Comparison of ENCODE assay signal across 1 cellular context in the genomic region with DNA sequence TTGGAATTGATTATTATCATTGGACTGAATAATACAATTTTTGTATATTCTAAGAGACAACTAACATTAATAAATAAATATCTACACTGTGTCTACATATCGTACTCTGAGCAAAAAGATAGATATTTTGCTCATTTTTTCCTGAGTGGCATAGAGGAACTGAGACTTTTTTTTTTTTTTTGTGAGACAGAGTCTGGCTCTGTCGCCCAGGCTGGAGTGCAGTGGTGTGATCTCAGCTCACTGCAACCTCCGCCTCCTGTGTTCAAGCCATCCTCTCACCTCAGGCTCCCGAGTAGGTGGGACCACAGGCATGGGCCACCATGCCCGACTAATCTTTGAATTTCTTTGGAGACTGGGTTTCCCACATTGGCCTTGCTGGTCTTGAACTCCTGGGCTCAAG.
TF ChIP-seq lines count a peak whose summit lies in the region.

No MANE protein-coding gene starts in this region.

TF ChIP-seq in WTC11, 78 proteins besides CTCF, POLR2A, EP300 and RAD21 (continued from another document):
- TF ChIP-seq, protein P1, sequence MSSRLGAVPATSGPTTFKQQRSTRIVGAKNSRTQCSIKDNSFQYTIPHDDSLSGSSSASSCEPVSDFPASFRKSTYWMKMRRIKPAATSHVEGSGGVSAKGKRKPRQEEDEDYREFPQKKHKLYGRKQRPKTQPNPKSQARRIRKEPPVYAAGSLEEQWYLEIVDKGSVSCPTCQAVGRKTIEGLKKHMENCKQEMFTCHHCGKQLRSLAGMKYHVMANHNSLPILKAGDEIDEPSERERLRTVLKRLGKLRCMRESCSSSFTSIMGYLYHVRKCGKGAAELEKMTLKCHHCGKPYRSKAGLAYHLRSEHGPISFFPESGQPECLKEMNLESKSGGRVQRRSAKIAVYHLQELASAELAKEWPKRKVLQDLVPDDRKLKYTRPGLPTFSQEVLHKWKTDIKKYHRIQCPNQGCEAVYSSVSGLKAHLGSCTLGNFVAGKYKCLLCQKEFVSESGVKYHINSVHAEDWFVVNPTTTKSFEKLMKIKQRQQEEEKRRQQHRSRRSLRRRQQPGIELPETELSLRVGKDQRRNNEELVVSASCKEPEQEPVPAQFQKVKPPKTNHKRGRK (CRISPR knock-in tag; IDR thresholded peaks at IDR 0.05; ENCODE audit: borderline replicate concordance): no peak
- TF ChIP-seq, protein P2, sequence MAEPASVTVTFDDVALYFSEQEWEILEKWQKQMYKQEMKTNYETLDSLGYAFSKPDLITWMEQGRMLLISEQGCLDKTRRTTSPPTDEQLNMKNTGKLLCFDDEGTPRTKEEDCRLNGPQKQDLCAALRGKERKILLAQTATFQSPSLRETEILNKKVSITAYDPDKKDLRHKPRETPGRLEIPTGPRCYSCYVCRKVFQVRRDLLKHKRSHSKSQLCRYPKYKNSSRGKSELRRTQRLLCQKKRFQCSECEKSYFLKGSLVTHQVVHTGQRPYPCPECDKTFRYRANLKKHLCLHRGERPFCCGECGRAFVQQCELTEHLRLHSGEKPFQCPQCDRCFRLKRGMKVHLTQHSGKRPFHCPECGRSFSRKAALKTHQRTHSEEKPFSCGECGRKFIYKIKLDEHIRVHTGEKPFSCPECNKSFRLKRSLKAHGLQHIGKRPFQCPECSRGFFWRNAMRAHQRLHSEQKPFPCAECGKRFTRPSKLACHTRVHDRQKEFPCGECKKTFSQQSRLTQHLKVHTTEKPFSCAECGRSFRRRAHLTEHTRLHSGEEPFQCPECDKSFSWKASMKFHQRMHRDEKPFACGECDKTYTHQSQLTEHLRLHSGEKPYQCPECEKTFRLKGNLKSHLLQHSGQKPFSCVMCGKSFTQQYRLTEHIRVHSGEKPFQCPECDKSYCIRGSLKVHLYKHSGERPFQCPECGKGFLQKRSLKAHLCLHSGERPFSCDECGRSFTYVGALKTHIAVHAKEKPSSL (CRISPR knock-in tag; conservative IDR thresholded peaks at IDR 0.05): no peak
- TF ChIP-seq, protein P3, sequence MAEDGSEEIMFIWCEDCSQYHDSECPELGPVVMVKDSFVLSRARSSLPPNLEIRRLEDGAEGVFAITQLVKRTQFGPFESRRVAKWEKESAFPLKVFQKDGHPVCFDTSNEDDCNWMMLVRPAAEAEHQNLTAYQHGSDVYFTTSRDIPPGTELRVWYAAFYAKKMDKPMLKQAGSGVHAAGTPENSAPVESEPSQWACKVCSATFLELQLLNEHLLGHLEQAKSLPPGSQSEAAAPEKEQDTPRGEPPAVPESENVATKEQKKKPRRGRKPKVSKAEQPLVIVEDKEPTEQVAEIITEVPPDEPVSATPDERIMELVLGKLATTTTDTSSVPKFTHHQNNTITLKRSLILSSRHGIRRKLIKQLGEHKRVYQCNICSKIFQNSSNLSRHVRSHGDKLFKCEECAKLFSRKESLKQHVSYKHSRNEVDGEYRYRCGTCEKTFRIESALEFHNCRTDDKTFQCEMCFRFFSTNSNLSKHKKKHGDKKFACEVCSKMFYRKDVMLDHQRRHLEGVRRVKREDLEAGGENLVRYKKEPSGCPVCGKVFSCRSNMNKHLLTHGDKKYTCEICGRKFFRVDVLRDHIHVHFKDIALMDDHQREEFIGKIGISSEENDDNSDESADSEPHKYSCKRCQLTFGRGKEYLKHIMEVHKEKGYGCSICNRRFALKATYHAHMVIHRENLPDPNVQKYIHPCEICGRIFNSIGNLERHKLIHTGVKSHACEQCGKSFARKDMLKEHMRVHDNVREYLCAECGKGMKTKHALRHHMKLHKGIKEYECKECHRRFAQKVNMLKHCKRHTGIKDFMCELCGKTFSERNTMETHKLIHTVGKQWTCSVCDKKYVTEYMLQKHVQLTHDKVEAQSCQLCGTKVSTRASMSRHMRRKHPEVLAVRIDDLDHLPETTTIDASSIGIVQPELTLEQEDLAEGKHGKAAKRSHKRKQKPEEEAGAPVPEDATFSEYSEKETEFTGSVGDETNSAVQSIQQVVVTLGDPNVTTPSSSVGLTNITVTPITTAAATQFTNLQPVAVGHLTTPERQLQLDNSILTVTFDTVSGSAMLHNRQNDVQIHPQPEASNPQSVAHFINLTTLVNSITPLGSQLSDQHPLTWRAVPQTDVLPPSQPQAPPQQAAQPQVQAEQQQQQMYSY (CRISPR knock-in tag; IDR thresholded peaks at IDR 0.05): no peak
- no peak for TF ChIP-seq EMX1 (CRISPR knock-in tag; IDR thresholded peaks at IDR 0.05)
- no peak for TF ChIP-seq ESRRA (CRISPR knock-in tag; IDR thresholded peaks at IDR 0.05; ENCODE audit: borderline replicate concordance)
- no peak for TF ChIP-seq ATF2 (CRISPR knock-in tag; IDR thresholded peaks at IDR 0.05; ENCODE audit: borderline replicate concordance, low read depth)
- TF ChIP-seq, protein P4, sequence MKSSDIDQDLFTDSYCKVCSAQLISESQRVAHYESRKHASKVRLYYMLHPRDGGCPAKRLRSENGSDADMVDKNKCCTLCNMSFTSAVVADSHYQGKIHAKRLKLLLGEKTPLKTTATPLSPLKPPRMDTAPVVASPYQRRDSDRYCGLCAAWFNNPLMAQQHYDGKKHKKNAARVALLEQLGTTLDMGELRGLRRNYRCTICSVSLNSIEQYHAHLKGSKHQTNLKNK (CRISPR knock-in tag; IDR thresholded peaks at IDR 0.05): no peak
- TF ChIP-seq GRHL2 (CRISPR knock-in tag; IDR thresholded peaks at IDR 0.05; ENCODE audit: insufficient replicate concordance, severe bottlenecking): no peak
- TF ChIP-seq NFATC4 (CRISPR knock-in tag; IDR thresholded peaks at IDR 0.05): no peak
- TF ChIP-seq ZNF281 (CRISPR knock-in tag; IDR thresholded peaks at IDR 0.05): no peak
- no peak for TF ChIP-seq ATF6 (CRISPR knock-in tag; IDR thresholded peaks at IDR 0.05)
- no peak for TF ChIP-seq GABPB1 (CRISPR knock-in tag; IDR thresholded peaks at IDR 0.05)
- TF ChIP-seq FOXP4 (CRISPR knock-in tag; IDR thresholded peaks at IDR 0.05): no peak
